ENCODE assay signal across 34 cellular contexts in genomic region chr1:229874609-229875008, GRCh38.
DNase-seq lines count a peak whose midpoint lies in the region; ATAC-seq, FAIRE-seq and TF ChIP-seq lines count a peak whose summit lies in the region.
"Had no signal": no experiment of that assay in that cellular context is flagged by ENCODE, and none has a peak within 500 bp of the region (broad histone marks: within the 10 kb centered on the region; RNA-seq: fewer than 3 reads in every experiment).

No MANE protein-coding gene starts in this region.

- no peak overlapping the region for H3K4me2 ChIP-seq in KMS-11
- H3K4me2 ChIP-seq in K562 (ENCODE audit: insufficient read depth, low read length) = no peak overlapping the region
- H3K4me2 ChIP-seq: smooth muscle cell had no signal

- intact Hi-C loops in MCF 10A (cut with micrococcal nuclease) = no loop called here
- intact Hi-C loops in breast epithelium (cut with DNase I; ENCODE audit: low total_unique reads) = no loop called here
- intact Hi-C loops in K562 (cut with micrococcal nuclease) = no loop called here

- H3K36me3 Mint-ChIP-seq in MCF 10A (ENCODE audit: insufficient read depth, unreplicated experiment) = no peaks in the 10 kb centered on the region
- H3K36me3 Mint-ChIP-seq: stimulated activated memory B cell treated with anti-CD40 and anti-IgM and Interleukin-4, amounts not matched to agents 10 μg/mL and 1 μg/mL and 100 μg/mL, for 72 hours had no signal

- no peak for FAIRE-seq in K562 (lab: Jason Lieb, UNC)
- FAIRE-seq: GM18507, HTR-8/SVneo had no signal

- no peak overlapping the region for H3K4me3 ChIP-seq in breast epithelium
- H3K4me3 ChIP-seq in KMS-11 (IDR thresholded peaks at IDR 0.05; ENCODE audit: insufficient read depth, low read depth, low read length) = no peak overlapping the region
- H3K4me3 ChIP-seq in K562 = no peak overlapping the region
- H3K4me3 ChIP-seq: lower lobe of right lung, ovary, smooth muscle cell had no signal

- H3K4me1 ChIP-seq in breast epithelium (no peaks in the 10 kb centered on the region), KMS-11 (ENCODE audit: low read depth, poor library complexity, severe bottlenecking) (peaks cover 8% of the 10 kb centered on the region), K562 (replicated peaks in 1 of 2; ENCODE audit: control insufficient read depth in 2 of 2, insufficient read depth in 2 of 2, low read length in 2 of 2) (peaks cover 0 to 4% of the 10 kb centered on the region in 2 experiments; a peak in 2 of 5 replicates)
- H3K4me1 ChIP-seq: lower lobe of right lung had no signal

- H3K27me3 ChIP-seq in breast epithelium (no peaks in the 10 kb centered on the region), KMS-11 (ENCODE audit: insufficient read depth, low read depth) (no peaks in the 10 kb centered on the region), K562 (ENCODE audit: control insufficient read depth in 2 of 2, insufficient read depth in 2 of 2, low read length in 2 of 2) (peaks cover 10 to 56% of the 10 kb centered on the region in 2 experiments)
- H3K27me3 ChIP-seq: brain microvascular endothelial cell, ovary had no signal

- H3K9me3 Mint-ChIP-seq in MCF 10A (ENCODE audit: unreplicated experiment) = no peaks in the 10 kb centered on the region
- H3K9me3 Mint-ChIP-seq: activated CD4-positive, alpha-beta T cell treated with anti-CD3 and anti-CD28 coated beads, Interleukin-2, amount 10 ng/mL, durations not matched to agents 24 days and 14 days; nephron progenitor cell; stimulated activated memory B cell treated with anti-CD40 and anti-IgM and Interleukin-4, amounts not matched to agents 10 μg/mL and 1 μg/mL and 100 μg/mL, for 72 hours had no signal

- POLR2A ChIA-PET in MCF 10A (lab: Yijun Ruan, JAX) = no interaction called here
- POLR2A ChIA-PET in K562 (lab: Yijun Ruan, JAX) = interaction anchor here (0.6 kb wide), 1 partner anchor 535 kb away, joined by 5 read pairs; no protein-coding TSS in a partner anchor

- H3K27ac ChIP-seq in breast epithelium (no peak overlapping the region), KMS-11 (no peak overlapping the region), K562 (ENCODE audit: extremely low read depth, low read depth, low read length) (no peak overlapping the region)
- H3K27ac ChIP-seq: brain microvascular endothelial cell, epithelial cell of prostate, lower lobe of right lung, ovary, VCaP had no signal

- in situ Hi-C loops in K562 (cut with MboI) = no loop called here

- no peak overlapping the region for H3K9ac ChIP-seq in KMS-11
- no peak overlapping the region for H3K9ac ChIP-seq in K562 (ENCODE audit: insufficient read depth in 1 of 2, low read depth in 2 of 2, low read length in 2 of 2)

- H3K27me3 Mint-ChIP-seq in MCF 10A (ENCODE audit: insufficient read depth, unreplicated experiment) = peaks cover 20% of the 10 kb centered on the region
- H3K27me3 Mint-ChIP-seq: stimulated activated memory B cell treated with anti-CD40 and anti-IgM and Interleukin-4, amounts not matched to agents 10 μg/mL and 1 μg/mL and 100 μg/mL, for 72 hours had no signal

- no peak for TF ChIP-seq CTCF in MCF 10A (IDR thresholded peaks at IDR 0.05; ENCODE audit: unreplicated experiment)
- no peak for TF ChIP-seq CTCF in breast epithelium (IDR thresholded peaks at IDR 0.05)
- no peak for TF ChIP-seq CTCF in KMS-11 (conservative IDR thresholded peaks at IDR 0.05; ENCODE audit: low read depth, low read length)
- no peak for TF ChIP-seq CTCF in K562 (IDR thresholded peaks at IDR 0.05 in 2 of 3, conservative IDR thresholded peaks at IDR 0.05 in 1 of 3; ENCODE audit: insufficient read depth in 2 of 3, low read depth in 1 of 3, low read length in 3 of 3)

- ATAC-seq in K562 (no peak), HG02870 (IDR thresholded peaks at IDR 0.05; ENCODE audit: unreplicated experiment) (no peak)
- ATAC-seq in stimulated activated naive CD8-positive, alpha-beta T cell treated with anti-CD3 and anti-CD28 coated beads, Interleukin-15, Interleukin-2, amounts not matched to agents 100 U/mL and 50 U/mL, for 24 hours = peak; percentile 56
- ATAC-seq: lower lobe of right lung; PC-3; stimulated activated memory B cell treated with anti-CD40 and anti-IgM and Interleukin-4, amounts not matched to agents 10 μg/mL and 1 μg/mL and 100 μg/mL, for 72 hours had no signal

- DNase-seq in MCF 10A (ENCODE audit: unreplicated experiment) (peak; percentile 45), breast epithelium (ENCODE audit: low spot score in 2 of 2) (no peak), K562 (ENCODE audit: extremely low read depth in 1 of 4, low spot score in 3 of 4) (no peak), NCI-H510A (lab: John Stamatoyannopoulos, UW) (no peak), erythroblast (lab: John Stamatoyannopoulos, UW) (no peak)
- no peak for DNase-seq in stimulated activated naive CD8-positive, alpha-beta T cell treated with anti-CD3 and anti-CD28 coated beads, Interleukin-15, Interleukin-2, amounts not matched to agents 100 U/mL and 50 U/mL, for 24 hours
- DNase-seq: activated CD4-positive, alpha-beta T cell treated with anti-CD3 and anti-CD28 coated beads, Interleukin-2, amount 10 ng/mL, durations not matched to agents 24 days and 14 days; activated CD8-positive, alpha-beta memory T cell treated with anti-CD3 and anti-CD28 coated beads, Interleukin-2, amount 50 U/mL, for 4 hours; activated effector memory CD4-positive, alpha-beta T cell treated with Interleukin-2 at 50 U/mL for 16 hours; brain microvascular endothelial cell; C1 segment of cervical spinal cord; COR-L47; DMS79; glutamatergic neuron; H9; KG1; kidney glomerular epithelial cell; lower lobe of right lung; NCI-H1436 treated with DMSO at 0.1 percent for 48 hours; nephron progenitor cell; ovary; retina; SHP77; stimulated activated CD4-positive, alpha-beta T cell treated with anti-CD3 and anti-CD28 coated beads, Interleukin-2, amount 100 ng/mL, for 48 hours; T-helper 9 cell had no signal

- TF ChIP-seq EP300 in K562 (IDR thresholded peaks at IDR 0.05; ENCODE audit: low read length) = no peak

- H3K79me2 ChIP-seq in KMS-11 (ENCODE audit: insufficient read depth, low read depth) (no peaks in the 10 kb centered on the region), K562 (ENCODE audit: control insufficient read depth, insufficient read depth, low read length) (no peaks in the 10 kb centered on the region)

- H2AFZ ChIP-seq in KMS-11 (ENCODE audit: low read depth) = peak overlapping the region; percentile 2; the same call in 1 of the 2 replicates
- H2AFZ ChIP-seq in K562 (ENCODE audit: low read depth, low read length) = no peak overlapping the region

- H3K27ac Mint-ChIP-seq in MCF 10A (ENCODE audit: low read depth, unreplicated experiment) = no peak overlapping the region
- H3K27ac Mint-ChIP-seq: activated CD4-positive, alpha-beta T cell treated with anti-CD3 and anti-CD28 coated beads, Interleukin-2, amount 10 ng/mL, durations not matched to agents 24 days and 14 days; H9; nephron progenitor cell; stimulated activated memory B cell treated with anti-CD40 and anti-IgM and Interleukin-4, amounts not matched to agents 10 μg/mL and 1 μg/mL and 100 μg/mL, for 72 hours had no signal

- H3K9me1 ChIP-seq in K562 (ENCODE audit: control insufficient read depth, insufficient read depth, low read length) = no peaks in the 10 kb centered on the region

- CTCF ChIA-PET in MCF 10A (lab: Yijun Ruan, JAX) = no interaction called here
- CTCF ChIA-PET in K562 (lab: Yijun Ruan, JAX; ENCODE audit: low intra/inter-chr PET ratio) = no interaction called here

- H3K36me3 ChIP-seq in breast epithelium (no peaks in the 10 kb centered on the region), KMS-11 (ENCODE audit: insufficient read depth) (no peaks in the 10 kb centered on the region), K562 (ENCODE audit: control insufficient read depth, insufficient read depth, low read length) (no peaks in the 10 kb centered on the region)
- H3K36me3 ChIP-seq: brain microvascular endothelial cell, lower lobe of right lung, ovary had no signal

- TF ChIP-seq POLR2A in breast epithelium (IDR thresholded peaks at IDR 0.05) (no peak), K562 (conservative IDR thresholded peaks at IDR 0.05) (no peak), erythroblast (IDR thresholded peaks at IDR 0.05; ENCODE audit: low read length) (no peak)

- BruUV-seq in MCF 10A (replicated peaks; lab: Mats Ljungman, UMichigan) (no TSS peak), K562 (replicated peaks; lab: Mats Ljungman, UMichigan) (no TSS peak)

- H3K9me3 ChIP-seq in breast epithelium = no peaks in the 10 kb centered on the region
- H3K9me3 ChIP-seq in K562 (replicated peaks; ENCODE audit: control insufficient read depth, insufficient read depth, low read depth, low read length) = no peaks in the 10 kb centered on the region
- H3K9me3 ChIP-seq: lower lobe of right lung, ovary had no signal

- 5% methylated on average over 2 of the region's 2 CpGs for WGBS in K562 (ENCODE audit: insufficient coverage, low coverage, missing lambda C conversion rate)

- H4K20me1 ChIP-seq in KMS-11 (ENCODE audit: insufficient read depth) (no peaks in the 10 kb centered on the region), K562 (replicated peaks; ENCODE audit: control insufficient read depth, insufficient read depth, low read length) (no peaks in the 10 kb centered on the region)

- no peak overlapping the region for H3K4me3 Mint-ChIP-seq in MCF 10A (ENCODE audit: unreplicated experiment)
- H3K4me3 Mint-ChIP-seq: activated CD4-positive, alpha-beta T cell treated with anti-CD3 and anti-CD28 coated beads, Interleukin-2, amount 10 ng/mL, durations not matched to agents 24 days and 14 days; H9; nephron progenitor cell; stimulated activated memory B cell treated with anti-CD40 and anti-IgM and Interleukin-4, amounts not matched to agents 10 μg/mL and 1 μg/mL and 100 μg/mL, for 72 hours had no signal

- no peak for TF ChIP-seq RAD21 in K562 (CRISPR knock-in tag; conservative IDR thresholded peaks at IDR 0.05 in 1 of 2, IDR thresholded peaks at IDR 0.05 in 1 of 2)

- H3K4me1 Mint-ChIP-seq in MCF 10A (ENCODE audit: insufficient read depth, unreplicated experiment) = peaks cover under 1% of the 10 kb centered on the region
- H3K4me1 Mint-ChIP-seq: activated CD4-positive, alpha-beta T cell treated with anti-CD3 and anti-CD28 coated beads, Interleukin-2, amount 10 ng/mL, durations not matched to agents 24 days and 14 days; H9; stimulated activated memory B cell treated with anti-CD40 and anti-IgM and Interleukin-4, amounts not matched to agents 10 μg/mL and 1 μg/mL and 100 μg/mL, for 72 hours had no signal

TF ChIP-seq in K562, 482 proteins besides CTCF, POLR2A, EP300 and RAD21 (continues in another document):
- TF ChIP-seq FOSL1 (tag; conservative IDR thresholded peaks at IDR 0.05) = 0 out of 2 replicates have a peak, but pooled peaks have one; percentile 23
- peak; percentile 82 for TF ChIP-seq ESRRA (IDR thresholded peaks at IDR 0.05; ENCODE audit: borderline replicate concordance, low read depth)
- no peak for TF ChIP-seq LARP7 (IDR thresholded peaks at IDR 0.05)
- TF ChIP-seq JUND (IDR thresholded peaks at IDR 0.05; ENCODE audit: borderline replicate concordance, low read depth, low read length) = 0 out of 2 replicates have a peak, but pooled peaks have one; percentile 20
- TF ChIP-seq JUND (tag; IDR thresholded peaks at IDR 0.05; ENCODE audit: borderline replicate concordance, low read depth, low read length) = no peak
- no peak for TF ChIP-seq KLF10 (CRISPR knock-in tag; IDR thresholded peaks at IDR 0.05)
